Comparison of ENCODE assay signal across 1 cellular context in the genomic region with DNA sequence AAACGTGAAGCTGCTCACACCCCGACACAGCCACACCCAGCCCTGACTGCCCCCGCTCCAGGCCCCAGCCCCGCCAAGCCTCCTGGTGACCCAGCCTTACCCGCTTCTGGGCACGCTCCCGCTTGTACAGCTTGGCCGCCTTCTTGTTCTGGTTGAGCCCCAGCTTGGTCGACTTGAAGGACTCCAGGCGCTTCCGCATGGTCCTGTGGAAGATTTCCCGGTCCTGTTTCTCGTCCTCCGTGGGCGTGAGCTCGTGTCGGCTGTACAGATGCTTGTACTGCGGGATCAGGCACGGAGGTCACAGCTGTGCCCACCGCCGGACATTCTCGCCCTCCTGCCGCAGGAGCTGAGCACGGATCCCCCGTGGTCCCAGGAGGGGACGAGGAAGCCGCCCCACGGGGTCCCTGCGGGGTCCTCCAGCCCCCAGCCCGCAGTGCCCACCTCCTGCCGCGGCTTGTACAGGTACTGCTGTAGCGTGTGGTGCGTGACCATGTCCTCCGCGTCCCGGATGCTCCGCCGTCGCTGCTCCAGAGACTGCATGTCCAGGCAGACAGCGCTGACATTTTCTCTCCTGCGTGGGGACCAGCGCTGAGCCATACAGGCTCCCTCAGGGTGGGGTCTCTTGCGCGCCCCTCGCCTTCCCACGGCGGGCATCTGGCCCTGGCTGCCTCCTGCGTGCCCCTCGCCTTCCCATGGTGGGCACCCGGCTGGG.
TF ChIP-seq lines count a peak whose summit lies in the region.

No MANE protein-coding gene starts in this region.

TF ChIP-seq in K562, 482 proteins besides CTCF, POLR2A, EP300 and RAD21:
- TF ChIP-seq MCM3 (IDR thresholded peaks at IDR 0.05) (no peak), POLR2G (IDR thresholded peaks at IDR 0.05; ENCODE audit: low read depth, low read length) (peak; percentile 24)
